Comparison of ENCODE assay signal across 8 cellular contexts in genomic region chr12:24561411-24561871, GRCh38.
DNase-seq lines count a peak whose midpoint lies in the region; ATAC-seq and TF ChIP-seq lines count a peak whose summit lies in the region.

No MANE protein-coding gene starts in this region.

- H3K27ac ChIP-seq in Karpas-422 (ENCODE audit: low read length) (no peak overlapping the region), caudate nucleus (ENCODE audit: low read depth, low read length) (peak overlapping the region; percentile 70), suprapubic skin (peak overlapping the region; percentile 84), PC-3 (ENCODE audit: low read length) (no peak overlapping the region)

- POLR2A ChIA-PET in BJ (lab: Charles Lee) (no interaction called here), PC-3 (lab: Charles Lee; ENCODE audit: unreplicated experiment) (no interaction called here)

- H3K4me2 ChIP-seq in Karpas-422 (ENCODE audit: low read depth, low read length, poor library complexity, severe bottlenecking) (peak overlapping the region; percentile 60), PC-3 (ENCODE audit: low read length) (no peak overlapping the region)

- no peak for TF ChIP-seq POLR2A in suprapubic skin (IDR thresholded peaks at IDR 0.05)

- DNase-seq in BJ (ENCODE audit: low read depth) (no peak), Karpas-422 (no peak), caudate nucleus (lab: John Stamatoyannopoulos, UW) (peak in 1 of 61 donors; percentile 26), left lobe of liver (ENCODE audit: low spot score) (peak; percentile 64), suprapubic skin (ENCODE audit: low spot score in 2 of 2) (no peak), NCI-H510A (lab: John Stamatoyannopoulos, UW) (no peak), OCI-M2 (lab: John Stamatoyannopoulos, UW; ENCODE audit: unreplicated experiment) (no peak), PC-3 (no peak)

- H4K20me1 ChIP-seq in Karpas-422 (ENCODE audit: insufficient read depth, low read depth, low read length) (no peaks in the 10 kb centered on the region), PC-3 (ENCODE audit: low read length) (no peaks in the 10 kb centered on the region)

- WGBS in suprapubic skin: under 1% methylated on average over 15 of the region's 15 CpGs

- H3K27me3 ChIP-seq in BJ (ENCODE audit: control insufficient read depth, insufficient read depth, low read length): peaks cover 14% of the 10 kb centered on the region
- H3K27me3 ChIP-seq in Karpas-422 (ENCODE audit: low read length): no peaks in the 10 kb centered on the region
- no peaks in the 10 kb centered on the region for H3K27me3 ChIP-seq in suprapubic skin
- H3K27me3 ChIP-seq in PC-3 (ENCODE audit: low read length): peaks cover 52% of the 10 kb centered on the region

- no peaks in the 10 kb centered on the region for H3F3A ChIP-seq in PC-3 (ENCODE audit: low read length, unreplicated experiment)

- TF ChIP-seq EP300 in suprapubic skin (IDR thresholded peaks at IDR 0.05): no peak

- no peaks in the 10 kb centered on the region for H3K9me2 ChIP-seq in Karpas-422 (replicated peaks; ENCODE audit: insufficient read depth, low read length)
- H3K9me2 ChIP-seq in PC-3 (replicated peaks; ENCODE audit: low read length): no peaks in the 10 kb centered on the region

- H2AFZ ChIP-seq in Karpas-422 (ENCODE audit: low read length): 0 out of 2 replicates have a peak overlapping the region, but pooled peaks have one; percentile 51
- no peak overlapping the region for H2AFZ ChIP-seq in PC-3 (ENCODE audit: low read length)

- intact Hi-C loops in PC-3 (cut with micrococcal nuclease): no loop called here

- H3K4me3 ChIP-seq in BJ (ENCODE audit: low read depth, low read length) (peak overlapping the region; percentile 52), Karpas-422 (ENCODE audit: low read length) (peak overlapping the region; percentile 48), suprapubic skin (peak overlapping the region; percentile 67), PC-3 (ENCODE audit: low read length) (no peak overlapping the region)

- H3K4me1 ChIP-seq in Karpas-422 (ENCODE audit: low read length) (peaks cover 4% of the 10 kb centered on the region), suprapubic skin (peaks cover 23% of the 10 kb centered on the region), PC-3 (ENCODE audit: insufficient read depth, low read length) (no peaks in the 10 kb centered on the region)

- H3K79me2 ChIP-seq in Karpas-422 (ENCODE audit: low read length) (no peaks in the 10 kb centered on the region), PC-3 (ENCODE audit: low read length) (no peaks in the 10 kb centered on the region)

- H3K9ac ChIP-seq in Karpas-422 (ENCODE audit: low read length) (no peak overlapping the region; the same call in 1 of the 2 replicates), PC-3 (ENCODE audit: low read length) (no peak overlapping the region)

- BruUV-seq in PC-3 (replicated peaks; lab: Mats Ljungman, UMichigan): no TSS peak

- H3K36me3 ChIP-seq in BJ (ENCODE audit: control insufficient read depth, insufficient read depth, low read length) (no peaks in the 10 kb centered on the region), Karpas-422 (ENCODE audit: insufficient read depth, low read length) (no peaks in the 10 kb centered on the region), suprapubic skin (no peaks in the 10 kb centered on the region), PC-3 (ENCODE audit: low read depth, low read length) (no peaks in the 10 kb centered on the region)

- CTCF ChIA-PET in BJ (lab: Yijun Ruan, JAX) (no interaction called here), PC-3 (lab: Charles Lee) (no interaction called here)

- H3K9me3 ChIP-seq in Karpas-422 (ENCODE audit: low read length) (no peaks in the 10 kb centered on the region), suprapubic skin (no peaks in the 10 kb centered on the region), PC-3 (ENCODE audit: low read length) (no peaks in the 10 kb centered on the region)

- no peak for TF ChIP-seq CTCF in BJ (IDR thresholded peaks at IDR 0.05; ENCODE audit: insufficient read depth, low read depth, low read length)
- no peak for TF ChIP-seq CTCF in suprapubic skin (IDR thresholded peaks at IDR 0.05)
- no peak for TF ChIP-seq CTCF in PC-3 (conservative IDR thresholded peaks at IDR 0.05; ENCODE audit: low read depth, low read length)

- ATAC-seq in left lobe of liver (peak; percentile 47), PC-3 (no peak)

Comparison
In these comparisons a context has a peak if more than half of its experiments do, and no peak if none do; other contexts are left out.
1. H3K27ac ChIP-seq: peak in caudate nucleus (single experiment) and suprapubic skin (single experiment); none in Karpas-422 (single experiment) and PC-3 (single experiment).